In genomic region chr12:132610051-132610759, GRCh38 we compare ENCODE assay signal across 9 cellular contexts. TPM values are rescaled to one million over a fixed set of nuclear protein-coding genes. Genes with fewer than 3 reads are reported as not detected.
DNase-seq lines count a peak whose midpoint lies in the region; ATAC-seq, FAIRE-seq and TF ChIP-seq lines count a peak whose summit lies in the region.
"Had no signal": no experiment of that assay in that cellular context is flagged by ENCODE, and none has a peak within 500 bp of the region (broad histone marks: within the 10 kb centered on the region; RNA-seq: fewer than 3 reads in every experiment).

LRCOL1 (minus strand) TSS chr12:132610582; CDS start chr12:132606251, 4,331 bp downstream.

- H3K27me3 ChIP-seq in A673 (replicated peaks; ENCODE audit: insufficient read depth, low read depth, low read length, poor library complexity), result peaks cover 10% of the 10 kb centered on the region
- peaks cover 16% of the 10 kb centered on the region for H3K27me3 ChIP-seq in H7 (ENCODE audit: control insufficient read depth, insufficient read depth, low read length)
- peaks cover 12% of the 10 kb centered on the region for H3K27me3 ChIP-seq in bronchial epithelial cell (ENCODE audit: control insufficient read depth, insufficient read depth, low read length)

- peaks cover 7% of the 10 kb centered on the region for H3K4me1 ChIP-seq in A673 (ENCODE audit: insufficient read depth, low read length, poor library complexity, severe bottlenecking)

- H3K36me3 ChIP-seq in A673 (ENCODE audit: insufficient read depth, low read length, poor library complexity, severe bottlenecking) (no peaks in the 10 kb centered on the region), H7 (replicated peaks; ENCODE audit: control insufficient read depth, insufficient read depth, low read length) (no peaks in the 10 kb centered on the region), bronchial epithelial cell (ENCODE audit: control insufficient read depth, insufficient read depth, low read length) (no peaks in the 10 kb centered on the region)

- no TSS peak for BruUV-seq in A673 (replicated peaks; lab: Mats Ljungman, UMichigan)

- H3K27ac ChIP-seq in A673 (ENCODE audit: low read depth, low read length, poor library complexity, severe bottlenecking), result no peak within 1 kb of the TSS

- FAIRE-seq in bronchial epithelial cell (lab: Jason Lieb, UNC), result no peak

- no peak for ATAC-seq in GM21717 (IDR thresholded peaks at IDR 0.05; ENCODE audit: unreplicated experiment)

- H3K4me3 ChIP-seq in A673 (ENCODE audit: low read depth, low read length, poor library complexity, severe bottlenecking), result peak within 1 kb of the TSS; percentile 15
- H3K4me3 ChIP-seq in H7 (ENCODE audit: insufficient read depth, low read depth, low read length), result no peak within 1 kb of the TSS
- no peak within 1 kb of the TSS for H3K4me3 ChIP-seq in bronchial epithelial cell (ENCODE audit: low read depth, low read length)

- TF ChIP-seq CTCF in A673 (conservative IDR thresholded peaks at IDR 0.05; ENCODE audit: low read depth, low read length) (no peak), bronchial epithelial cell (IDR thresholded peaks at IDR 0.05; ENCODE audit: insufficient read depth, low read length, severe bottlenecking) (no peak)

- POLR2A ChIA-PET in A673 (lab: Charles Lee; ENCODE audit: low non-redundant PET), result no interaction called here

- intact Hi-C loops in A673 (cut with micrococcal nuclease; ENCODE audit: unreplicated experiment), result no loop called here
- intact Hi-C loops in posterior vena cava (cut with DNase I), result loop anchor here in 1 of 2 donors (5.0 to 10.0 kb wide), 2 partner anchors 193 to 455 kb away; no protein-coding TSS in a partner anchor

- H3K9me3 ChIP-seq in A673 (ENCODE audit: low read depth, low read length, poor library complexity, severe bottlenecking), result no peaks in the 10 kb centered on the region

- CTCF ChIA-PET in A673 (lab: Charles Lee), result no interaction called here

- DNase-seq in A673 (ENCODE audit: low spot score) (peak; percentile 60), H7 (peak; percentile 56), bronchial epithelial cell (ENCODE audit: low read depth) (peak; percentile 12), medulla oblongata (ENCODE audit: extremely low spot score) (peak; percentile 38), posterior vena cava (ENCODE audit: low spot score) (no peak)
- DNase-seq in activated CD4-positive, alpha-beta T cell treated with anti-CD3 and anti-CD28 coated beads for 1 hour, result no peak
- no peak for DNase-seq in NK-92 treated with Interleukin-12 subunit alpha and Interleukin-12 subunit beta, amount 100 ng/mL, for 24 hours (lab: John Stamatoyannopoulos, UW)
- DNase-seq: activated CD4-positive, CD25-positive, alpha-beta regulatory T cell treated with anti-CD3 and anti-CD28 coated beads, Interleukin-2, amount 50 U/mL, for 72 hours had no signal

RNA-seq across cellular contexts. Expression of gene LRCOL1, which starts in this region (rescaled TPM):
- total RNA-seq in A673 (2021) (not detected in 2 replicates), bronchial epithelial cell (not detected in 2 replicates), posterior vena cava (under 1 TPM; 0.62 to 0.65 TPM)
- total RNA-seq in H7 (2014; rRNA removed; shearing (Covaris generic)), result not detected in 2 replicates

Comparison
In these comparisons a context has a peak if more than half of its experiments do, and no peak if none do; other contexts are left out.
1. Peak in DNase-seq and H3K4me3 ChIP-seq in A673; RNA of the gene not detected or under 1 TPM.
2. Peak in DNase-seq in H7; RNA of the gene not detected or under 1 TPM.
3. Peak in DNase-seq in bronchial epithelial cell; RNA of the gene not detected or under 1 TPM.